In the genomic region with DNA sequence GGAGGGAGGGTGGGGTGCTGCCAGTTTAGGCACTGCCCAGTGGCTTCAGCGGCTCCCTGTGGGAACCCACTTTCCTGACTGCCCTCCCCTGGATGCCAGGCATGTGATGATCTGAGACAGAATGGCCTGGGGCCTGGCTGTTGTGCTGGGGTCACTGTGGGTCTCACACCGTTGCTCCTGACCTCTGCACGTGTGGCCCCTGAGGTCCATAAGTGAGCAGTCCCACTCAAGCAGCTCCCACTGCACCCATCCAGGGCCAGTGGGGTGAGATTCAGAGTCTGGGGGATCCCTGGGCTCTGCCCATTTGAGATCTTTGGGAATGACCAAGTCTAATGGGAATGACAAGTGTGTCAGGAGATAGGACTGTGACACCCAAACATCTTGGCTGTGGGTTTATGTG, we compare ENCODE assay signal across 17 cellular contexts. TPM values are rescaled to one million over a fixed set of nuclear protein-coding genes. Genes with fewer than 3 reads are reported as not detected.
DNase-seq lines count a peak whose midpoint lies in the region; ATAC-seq and TF ChIP-seq lines count a peak whose summit lies in the region.
"Had no signal": no experiment of that assay in that cellular context is flagged by ENCODE, and none has a peak within 500 bp of the region (broad histone marks: within the 10 kb centered on the region; RNA-seq: fewer than 3 reads in every experiment).

No MANE protein-coding gene starts in this region.

- H3K4me1 Mint-ChIP-seq in chondrocyte (ENCODE audit: low read depth), result no peaks in the 10 kb centered on the region

- H3K9me3 ChIP-seq in left ventricle myocardium inferior (replicated peaks), result no peaks in the 10 kb centered on the region
- peaks cover 0 to 2% of the 10 kb centered on the region in 2 donors for H3K9me3 ChIP-seq in neuronal stem cell (replicated peaks in 1 of 2; ENCODE audit: control insufficient read depth in 2 of 2, insufficient read depth in 1 of 2, low read depth in 1 of 2, low read length in 2 of 2)
- no peaks in the 10 kb centered on the region for H3K9me3 ChIP-seq in upper lobe of right lung
- H3K9me3 ChIP-seq: BLaER1 treated with 17β-estradiol and CSF1 and Interleukin-3, amounts not matched to agents 10 nM and 100 nM had no signal

- peaks cover 8% of the 10 kb centered on the region for H3K36me3 Mint-ChIP-seq in chondrocyte (ENCODE audit: low read depth)
- H3K36me3 Mint-ChIP-seq: CD4-positive, CD25-positive, alpha-beta regulatory T cell had no signal

- H3K79me1 ChIP-seq in neuronal stem cell (ENCODE audit: low read depth, low read length), result no peaks in the 10 kb centered on the region

- H4K91ac ChIP-seq in neuronal stem cell (ENCODE audit: low read depth, low read length, poor library complexity), result no peak overlapping the region

- H3K4me3 Mint-ChIP-seq in chondrocyte (ENCODE audit: unreplicated experiment), result no peak overlapping the region
- H3K4me3 Mint-ChIP-seq: CD4-positive, CD25-positive, alpha-beta regulatory T cell had no signal

- H4K8ac ChIP-seq in neuronal stem cell (ENCODE audit: low read depth, low read length), result no peak overlapping the region

- H3K4me2 ChIP-seq in neuronal stem cell (ENCODE audit: insufficient read depth, low read length, poor library complexity, severe bottlenecking), result no peak overlapping the region
- H3K4me2 ChIP-seq: BLaER1 treated with 17β-estradiol and CSF1 and Interleukin-3, amounts not matched to agents 10 nM and 100 nM had no signal

- H3K27me3 Mint-ChIP-seq in chondrocyte (ENCODE audit: low read depth), result no peaks in the 10 kb centered on the region
- H3K27me3 Mint-ChIP-seq: CD4-positive, CD25-positive, alpha-beta regulatory T cell had no signal

- peak overlapping the region; percentile 50 for H2AK5ac ChIP-seq in neuronal stem cell (ENCODE audit: low read depth, low read length)

- no peak overlapping the region for H3K27ac Mint-ChIP-seq in chondrocyte (ENCODE audit: unreplicated experiment)
- H3K27ac Mint-ChIP-seq: CD4-positive, CD25-positive, alpha-beta regulatory T cell had no signal

- no peak overlapping the region for H3K4ac ChIP-seq in neuronal stem cell (ENCODE audit: low read length)

- H2BK120ac ChIP-seq in neuronal stem cell (ENCODE audit: low read depth, low read length), result no peak overlapping the region

- peak; percentile 49 for DNase-seq in cardiac septum (ENCODE audit: low spot score)
- no peak for DNase-seq in left ventricle myocardium inferior
- DNase-seq in chondrocyte (ENCODE audit: low spot score), result peak; percentile 25
- no peak for DNase-seq in neuronal stem cell (ENCODE audit: low spot score)
- peak; percentile 35 for DNase-seq in upper lobe of right lung
- no peak for DNase-seq in G401 (ENCODE audit: low spot score)
- DNase-seq in activated CD4-positive, alpha-beta T cell treated with anti-CD3 and anti-CD28 coated beads, Interleukin-2, amount 50 U/mL, for 4 hours, result no peak
- no peak for DNase-seq in NCI-H1092 treated with DMSO at 0.1 percent for 48 hours (lab: John Stamatoyannopoulos, UW)
- DNase-seq: ACHN; CD4-positive, CD25-positive, alpha-beta regulatory T cell; GM23248 had no signal

- ATAC-seq in upper lobe of right lung, result no peak
- ATAC-seq: GM12878, HCT116 had no signal

- TF ChIP-seq CTCF in left ventricle myocardium inferior (IDR thresholded peaks at IDR 0.05; ENCODE audit: borderline replicate concordance), result no peak
- no peak for TF ChIP-seq CTCF in chondrocyte (IDR thresholded peaks at IDR 0.05)
- no peak for TF ChIP-seq CTCF in upper lobe of right lung (IDR thresholded peaks at IDR 0.05)

- H3K36me3 ChIP-seq in left ventricle myocardium inferior (no peaks in the 10 kb centered on the region), neuronal stem cell (replicated peaks in 1 of 2; ENCODE audit: control insufficient read depth in 2 of 2, insufficient read depth in 2 of 2, low read length in 2 of 2) (no peaks in the 10 kb centered on the region), upper lobe of right lung (no peaks in the 10 kb centered on the region)
- H3K36me3 ChIP-seq: BLaER1 treated with 17β-estradiol and CSF1 and Interleukin-3, amounts not matched to agents 10 nM and 100 nM had no signal

- WGBS in neuronal stem cell (ENCODE audit: extremely low coverage in 2 of 2, insufficient read length in 2 of 2, insufficient replicate concordance in 1 of 2), 2 donors, result no CpG with 5 or more reads among the region's 3 CpGs

- H3K4me1 ChIP-seq in left ventricle myocardium inferior, result no peaks in the 10 kb centered on the region
- H3K4me1 ChIP-seq in neuronal stem cell (ENCODE audit: control insufficient read depth in 2 of 2, insufficient read depth in 1 of 2, low read depth in 1 of 2, low read length in 2 of 2), result peaks cover 0 to 25% of the 10 kb centered on the region in 2 donors
- no peaks in the 10 kb centered on the region for H3K4me1 ChIP-seq in upper lobe of right lung

- H3K27me3 ChIP-seq in left ventricle myocardium inferior (ENCODE audit: low read depth) (no peaks in the 10 kb centered on the region), neuronal stem cell (ENCODE audit: control insufficient read depth in 3 of 3, insufficient read depth in 3 of 3, low read depth in 1 of 3, low read length in 3 of 3) (peaks cover 0 to 32% (median 0%) of the 10 kb centered on the region in 3 experiments), upper lobe of right lung (no peaks in the 10 kb centered on the region)
- H3K27me3 ChIP-seq: BLaER1 treated with 17β-estradiol and CSF1 and Interleukin-3, amounts not matched to agents 10 nM and 100 nM had no signal

- H3K9ac ChIP-seq in neuronal stem cell (ENCODE audit: low read depth, low read length, poor library complexity), result no peak overlapping the region
- H3K9ac ChIP-seq: BLaER1 treated with 17β-estradiol and CSF1 and Interleukin-3, amounts not matched to agents 10 nM and 100 nM; GM23248 had no signal

- intact Hi-C loops in cardiac septum (cut with DNase I), result no loop called here
- intact Hi-C loops in left ventricle myocardium inferior (cut with micrococcal nuclease), result no loop called here
- intact Hi-C loops in upper lobe of right lung (cut with DNase I), result no loop called here

- H3K4me3 ChIP-seq in left ventricle myocardium inferior, result no peak overlapping the region
- H3K4me3 ChIP-seq in neuronal stem cell (ENCODE audit: low read length in 2 of 2), result no peak overlapping the region
- H3K4me3 ChIP-seq in upper lobe of right lung, result no peak overlapping the region
- H3K4me3 ChIP-seq: BLaER1 treated with 17β-estradiol and CSF1 and Interleukin-3, amounts not matched to agents 10 nM and 100 nM; GM12878; GM23248 had no signal

- no peak overlapping the region for H2BK5ac ChIP-seq in neuronal stem cell (ENCODE audit: low read length)

- no peak overlapping the region for H2BK12ac ChIP-seq in neuronal stem cell (ENCODE audit: low read length)

- H3K9me3 Mint-ChIP-seq in chondrocyte (ENCODE audit: low read depth), result no peaks in the 10 kb centered on the region
- H3K9me3 Mint-ChIP-seq: CD4-positive, CD25-positive, alpha-beta regulatory T cell had no signal

- no peak overlapping the region for H3K18ac ChIP-seq in neuronal stem cell (ENCODE audit: low read length)

- H3K27ac ChIP-seq in left ventricle myocardium inferior (replicated peaks) (no peak overlapping the region), neuronal stem cell (replicated peaks; ENCODE audit: low read length) (no peak overlapping the region), upper lobe of right lung (no peak overlapping the region)
- H3K27ac ChIP-seq: BLaER1 treated with 17β-estradiol and CSF1 and Interleukin-3, amounts not matched to agents 10 nM and 100 nM; GM23248; HL-60 had no signal

- no peak overlapping the region for H2BK15ac ChIP-seq in neuronal stem cell (ENCODE audit: low read length)

- no peak overlapping the region for H3K23ac ChIP-seq in neuronal stem cell (ENCODE audit: low read depth, low read length, poor library complexity)

- H3K14ac ChIP-seq in neuronal stem cell (ENCODE audit: low read length), result no peak overlapping the region

- in situ Hi-C loops in G401 (cut with HindIII; ENCODE audit: low sequenced_read_pairs), result no loop called here

- no peak overlapping the region for H2AFZ ChIP-seq in neuronal stem cell (ENCODE audit: low read length)
- H2AFZ ChIP-seq: GM23248 had no signal

RNA-seq across cellular contexts. Expression of a gene that starts 18.0 kb away (rescaled TPM):
- 19.4 TPM for total RNA-seq in cardiac septum
- 22.9 TPM for total RNA-seq in left ventricle myocardium inferior
- total RNA-seq in chondrocyte, result 4.1 to 9.3 TPM (median 9.2 TPM) in 3 replicates
- polyA plus RNA-seq in neuronal stem cell (2013, experiment 1 of 2), result 0.20 TPM
- polyA plus RNA-seq in neuronal stem cell (2013, experiment 2 of 2), result 0.19 TPM
- total RNA-seq in upper lobe of right lung, result 56.5 TPM
- total RNA-seq in G401 (2014; rRNA removed; shearing (Covaris generic)), result not detected in 2 replicates
- total RNA-seq: A172; CD4-positive, CD25-positive, alpha-beta regulatory T cell; Daoy had no signal
- polyA plus RNA-seq: CD4-positive, CD25-positive, alpha-beta regulatory T cell; GM12878 had no signal

Comparison
In these comparisons a context has a peak if more than half of its experiments do, and no peak if none do; other contexts are left out.
1. DNase-seq: peak in cardiac septum (single experiment), chondrocyte (single experiment) and upper lobe of right lung (single experiment); none in left ventricle myocardium inferior (single experiment), neuronal stem cell (single experiment), G401 (single experiment), activated CD4-positive, alpha-beta T cell treated with anti-CD3 and anti-CD28 coated beads, Interleukin-2, amount 50 U/mL, for 4 hours (0 of 2) and NCI-H1092 treated with DMSO at 0.1 percent for 48 hours (single experiment).